ENCODE assay signal across 8 cellular contexts in genomic region chrX:118536687-118537461, GRCh38. TPM values are rescaled to one million over a fixed set of nuclear protein-coding genes. Genes with fewer than 3 reads are reported as not detected.
DNase-seq lines count a peak whose midpoint lies in the region; ATAC-seq and TF ChIP-seq lines count a peak whose summit lies in the region.

No MANE protein-coding gene starts in this region.

- no peak for TF ChIP-seq EP300 in esophagus muscularis mucosa (IDR thresholded peaks at IDR 0.05)

- H3K9me2 ChIP-seq in GM23338 (ENCODE audit: insufficient read depth): no peaks in the 10 kb centered on the region

- no peaks in the 10 kb centered on the region for H3K36me3 ChIP-seq in GM23338 (ENCODE audit: insufficient read depth)
- no peaks in the 10 kb centered on the region for H3K36me3 ChIP-seq in KOPT-K1 (ENCODE audit: insufficient read depth, low read length)
- no peaks in the 10 kb centered on the region for H3K36me3 ChIP-seq in esophagus muscularis mucosa

- peak overlapping the region; percentile 78 for H3K27ac Mint-ChIP-seq in GM23338

- peak overlapping the region; percentile 50; the same call in 1 of the 2 replicates for H3K4me2 ChIP-seq in GM23338

- intact Hi-C loops in esophagus muscularis mucosa (cut with DNase I) (no loop called here), sciatic nerve (cut with DNase I) (no loop called here)

- TF ChIP-seq CTCF in GM23338 (conservative IDR thresholded peaks at IDR 0.05; ENCODE audit: low read depth in 2 of 2) (peak; percentile 31 to 45; a peak in 3 of 4 replicates), esophagus muscularis mucosa (IDR thresholded peaks at IDR 0.05) (peak in 1 of 3 experiments; percentile 37)

- no peaks in the 10 kb centered on the region for H3K79me2 ChIP-seq in GM23338 (replicated peaks; ENCODE audit: insufficient read depth)

- H3K27ac ChIP-seq in GM23338 (ENCODE audit: low read depth) (peak overlapping the region; percentile 30), KOPT-K1 (ENCODE audit: low read depth, low read length, poor library complexity, severe bottlenecking) (peak overlapping the region; percentile 63), esophagus muscularis mucosa (replicated peaks in 1 of 4) (peak overlapping the region; percentile 58 to 65 (median 58))

- 27% methylated on average over 6 of the region's 6 CpGs for WGBS in esophagus muscularis mucosa

- no peaks in the 10 kb centered on the region for H3K36me3 Mint-ChIP-seq in GM23338 (ENCODE audit: low read depth)

- H4K20me1 ChIP-seq in GM23338 (replicated peaks; ENCODE audit: insufficient read depth): no peaks in the 10 kb centered on the region

- H2AFZ ChIP-seq in GM23338: no peak overlapping the region

- H3K4me3 ChIP-seq in GM23338 (no peak overlapping the region), esophagus muscularis mucosa (peak overlapping the region in 1 of 4 donors; percentile 1)

- H3K4me1 ChIP-seq in GM23338 (ENCODE audit: insufficient read depth) (peaks cover 44% of the 10 kb centered on the region), esophagus muscularis mucosa (peaks cover 0 to 64% (median 35%) of the 10 kb centered on the region in 4 donors)

- no peak overlapping the region; the same call in 2 of the 3 replicates for H3K4me3 Mint-ChIP-seq in GM23338

- TF ChIP-seq POLR2A in esophagus muscularis mucosa (IDR thresholded peaks at IDR 0.05; ENCODE audit: low read depth): no peak

- ATAC-seq in GM18498 (IDR thresholded peaks at IDR 0.05; ENCODE audit: unreplicated experiment) (peak; percentile 78), GM23338 (peak; percentile 78), sciatic nerve (peak; percentile 48)

- no peaks in the 10 kb centered on the region for H3K9me3 Mint-ChIP-seq in GM23338

- H3K27me3 Mint-ChIP-seq in GM23338 (ENCODE audit: insufficient read depth, low read depth, poor library complexity): no peaks in the 10 kb centered on the region

- no peaks in the 10 kb centered on the region for H3F3A ChIP-seq in GM23338 (replicated peaks; ENCODE audit: low read depth)

- peaks cover 38% of the 10 kb centered on the region for H3K4me1 Mint-ChIP-seq in GM23338

- H3K9me3 ChIP-seq in KOPT-K1 (ENCODE audit: insufficient read depth, low read length, poor library complexity, severe bottlenecking): no peaks in the 10 kb centered on the region
- H3K9me3 ChIP-seq in esophagus muscularis mucosa: no peaks in the 10 kb centered on the region

- DNase-seq in GM23338 (ENCODE audit: low spot score): peak; percentile 65
- peak; percentile 23 to 42 for DNase-seq in activated CD4-positive, alpha-beta T cell treated with anti-CD3 and anti-CD28 coated beads for 4 hours
- no peak for DNase-seq in esophagus muscularis mucosa (ENCODE audit: extremely low spot score)
- no peak for DNase-seq in sciatic nerve (ENCODE audit: low spot score)
- no peak for DNase-seq in NCI-H2107 treated with DMSO at 0.1 percent for 48 hours (lab: John Stamatoyannopoulos, UW; ENCODE audit: unreplicated experiment)
- no peak for DNase-seq in LoVo (ENCODE audit: low spot score)

- no peaks in the 10 kb centered on the region for H3K27me3 ChIP-seq in GM23338 (ENCODE audit: insufficient read depth)
- no peaks in the 10 kb centered on the region for H3K27me3 ChIP-seq in esophagus muscularis mucosa

TF ChIP-seq in GM23338, 12 proteins besides CTCF, POLR2A, EP300 and RAD21 (continues in another document):
- TF ChIP-seq, protein P1, sequence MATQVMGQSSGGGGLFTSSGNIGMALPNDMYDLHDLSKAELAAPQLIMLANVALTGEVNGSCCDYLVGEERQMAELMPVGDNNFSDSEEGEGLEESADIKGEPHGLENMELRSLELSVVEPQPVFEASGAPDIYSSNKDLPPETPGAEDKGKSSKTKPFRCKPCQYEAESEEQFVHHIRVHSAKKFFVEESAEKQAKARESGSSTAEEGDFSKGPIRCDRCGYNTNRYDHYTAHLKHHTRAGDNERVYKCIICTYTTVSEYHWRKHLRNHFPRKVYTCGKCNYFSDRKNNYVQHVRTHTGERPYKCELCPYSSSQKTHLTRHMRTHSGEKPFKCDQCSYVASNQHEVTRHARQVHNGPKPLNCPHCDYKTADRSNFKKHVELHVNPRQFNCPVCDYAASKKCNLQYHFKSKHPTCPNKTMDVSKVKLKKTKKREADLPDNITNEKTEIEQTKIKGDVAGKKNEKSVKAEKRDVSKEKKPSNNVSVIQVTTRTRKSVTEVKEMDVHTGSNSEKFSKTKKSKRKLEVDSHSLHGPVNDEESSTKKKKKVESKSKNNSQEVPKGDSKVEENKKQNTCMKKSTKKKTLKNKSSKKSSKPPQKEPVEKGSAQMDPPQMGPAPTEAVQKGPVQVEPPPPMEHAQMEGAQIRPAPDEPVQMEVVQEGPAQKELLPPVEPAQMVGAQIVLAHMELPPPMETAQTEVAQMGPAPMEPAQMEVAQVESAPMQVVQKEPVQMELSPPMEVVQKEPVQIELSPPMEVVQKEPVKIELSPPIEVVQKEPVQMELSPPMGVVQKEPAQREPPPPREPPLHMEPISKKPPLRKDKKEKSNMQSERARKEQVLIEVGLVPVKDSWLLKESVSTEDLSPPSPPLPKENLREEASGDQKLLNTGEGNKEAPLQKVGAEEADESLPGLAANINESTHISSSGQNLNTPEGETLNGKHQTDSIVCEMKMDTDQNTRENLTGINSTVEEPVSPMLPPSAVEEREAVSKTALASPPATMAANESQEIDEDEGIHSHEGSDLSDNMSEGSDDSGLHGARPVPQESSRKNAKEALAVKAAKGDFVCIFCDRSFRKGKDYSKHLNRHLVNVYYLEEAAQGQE (IDR thresholded peaks at IDR 0.05; ENCODE audit: unreplicated experiment): no peak
- TF ChIP-seq JUNB (IDR thresholded peaks at IDR 0.05; ENCODE audit: unreplicated experiment) (no peak), EZH2 (IDR thresholded peaks at IDR 0.05; ENCODE audit: low read depth, unreplicated experiment) (no peak), CREB1 (CRISPR knock-in tag; IDR thresholded peaks at IDR 0.05; ENCODE audit: low read depth) (no peak), POLR2AphosphoS5 (IDR thresholded peaks at IDR 0.05; ENCODE audit: low read depth) (no peak), ZNF114 (CRISPR knock-in tag; IDR thresholded peaks at IDR 0.05) (no peak), STAT1 (IDR thresholded peaks at IDR 0.05; ENCODE audit: unreplicated experiment) (no peak), EZH2phosphoT487 (IDR thresholded peaks at IDR 0.05; ENCODE audit: unreplicated experiment) (no peak)
- TF ChIP-seq, protein P2, sequence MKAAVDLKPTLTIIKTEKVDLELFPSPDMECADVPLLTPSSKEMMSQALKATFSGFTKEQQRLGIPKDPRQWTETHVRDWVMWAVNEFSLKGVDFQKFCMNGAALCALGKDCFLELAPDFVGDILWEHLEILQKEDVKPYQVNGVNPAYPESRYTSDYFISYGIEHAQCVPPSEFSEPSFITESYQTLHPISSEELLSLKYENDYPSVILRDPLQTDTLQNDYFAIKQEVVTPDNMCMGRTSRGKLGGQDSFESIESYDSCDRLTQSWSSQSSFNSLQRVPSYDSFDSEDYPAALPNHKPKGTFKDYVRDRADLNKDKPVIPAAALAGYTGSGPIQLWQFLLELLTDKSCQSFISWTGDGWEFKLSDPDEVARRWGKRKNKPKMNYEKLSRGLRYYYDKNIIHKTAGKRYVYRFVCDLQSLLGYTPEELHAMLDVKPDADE (IDR thresholded peaks at IDR 0.05): no peak

RNA-seq across cellular contexts. Expression of gene DOCK11, which starts 41.3 kb away (rescaled TPM):
- 12.3 and 14.6 TPM in 2 replicates for total RNA-seq in GM23338 (2014; rRNA removed; shearing (Covaris generic))
- 5.4 and 6.0 TPM in 2 replicates for polyA plus RNA-seq in GM23338 (2016; fragmentation: Nextera tagmentation; extraction: Ambion mirVana)
- 100 to 1,000 TPM in 1 of 4 donors, 10 to 100 TPM in 3; 62.0 to 103 (median 64.7) TPM for total RNA-seq in esophagus muscularis mucosa
- total RNA-seq in sciatic nerve: 39.5 TPM

Comparison
In these comparisons a context has a peak if more than half of its experiments do, and no peak if none do; other contexts are left out.
1. DNase-seq: peak in GM23338 (single experiment) and activated CD4-positive, alpha-beta T cell treated with anti-CD3 and anti-CD28 coated beads for 4 hours (2 of 2); none in esophagus muscularis mucosa (single experiment), sciatic nerve (single experiment), NCI-H2107 treated with DMSO at 0.1 percent for 48 hours (single experiment) and LoVo (single experiment).
2. Peak in every context shown above with its lines, with median percentiles within 50 percentile points of each other: ATAC-seq and H3K27ac ChIP-seq.